In the genomic region with DNA sequence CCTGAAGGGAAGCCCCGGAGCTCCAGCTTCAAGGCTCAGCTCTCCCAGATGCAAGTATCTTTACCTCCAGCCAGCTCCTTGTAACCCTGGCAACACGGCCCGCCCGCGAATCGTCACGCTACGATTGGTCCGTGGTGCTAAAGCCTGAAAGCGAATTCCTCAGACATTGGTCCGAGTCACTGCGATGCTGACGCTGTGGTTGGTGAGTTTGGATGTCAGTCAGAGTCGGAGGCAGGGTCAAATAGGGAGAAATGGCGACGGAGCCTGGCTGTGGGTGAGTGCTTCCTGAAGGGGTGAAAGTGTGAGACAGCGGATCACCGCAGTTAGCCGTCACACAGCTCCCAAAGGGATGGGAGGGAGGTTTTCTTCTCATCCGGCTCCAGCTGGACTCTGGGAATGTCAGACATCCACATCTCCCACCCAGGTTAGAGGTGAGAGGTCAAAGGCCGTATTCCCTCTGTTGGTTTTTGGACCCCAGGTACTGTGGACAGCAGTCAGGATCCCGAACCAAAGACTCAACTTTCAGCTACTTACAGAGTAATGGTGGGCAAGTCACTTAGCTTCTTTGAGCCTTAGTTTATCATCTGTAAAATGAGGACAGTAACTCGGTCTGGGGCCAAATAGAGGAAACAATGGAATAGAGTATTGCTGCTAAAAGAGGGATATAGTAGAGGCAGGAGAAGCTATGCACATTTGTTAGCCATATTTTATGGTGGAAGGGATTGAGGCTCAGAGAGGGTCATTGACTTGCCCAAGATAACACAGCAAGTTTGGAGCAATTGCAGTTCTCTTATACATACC, we compare ENCODE assay signal across 8 cellular contexts. TPM values are rescaled to one million over a fixed set of nuclear protein-coding genes. Genes with fewer than 3 reads are reported as not detected.
DNase-seq lines count a peak whose midpoint lies in the region; ATAC-seq, FAIRE-seq and TF ChIP-seq lines count a peak whose summit lies in the region.

TSS of gene ZSWIM1 (plus strand) at position 240 of the 801 bp plus-strand sequence. CDS start 1,366 bp downstream, outside the sequence.

- peaks cover 14% of the 10 kb centered on the region for H3K79me2 ChIP-seq in MM.1S (ENCODE audit: low read length)
- H3K79me2 ChIP-seq in neural cell (replicated peaks; ENCODE audit: insufficient read depth, low read length), result peaks cover 12% of the 10 kb centered on the region

- H3K9me3 ChIP-seq in MM.1S (replicated peaks; ENCODE audit: insufficient read depth, low read length), result no peaks in the 10 kb centered on the region
- H3K9me3 ChIP-seq in neural cell (ENCODE audit: low read length), result no peaks in the 10 kb centered on the region

- H3K27me3 ChIP-seq in MM.1S (replicated peaks; ENCODE audit: insufficient read depth, low read length) (no peaks in the 10 kb centered on the region), neural cell (ENCODE audit: insufficient read depth, low read depth, low read length) (no peaks in the 10 kb centered on the region)

- no peaks in the 10 kb centered on the region for H3K9me2 ChIP-seq in MM.1S (replicated peaks; ENCODE audit: insufficient read depth, low read length)
- no peaks in the 10 kb centered on the region for H3K9me2 ChIP-seq in neural cell (ENCODE audit: insufficient read depth, low read length)

- peak; percentile 97 for FAIRE-seq in G401.6 (lab: Jason Lieb, UNC)

- H3K9me3 Mint-ChIP-seq in stimulated activated naive CD8-positive, alpha-beta T cell treated with anti-CD3 and anti-CD28 coated beads, Interleukin-15, amount 100 ng/mL, for 72 hours, result no peaks in the 10 kb centered on the region

- H3K9ac ChIP-seq in MM.1S (ENCODE audit: low read length) (peak within 1 kb of the TSS; percentile 75), neural cell (ENCODE audit: low read length) (peak within 1 kb of the TSS; percentile 64)

- peaks cover 56% of the 10 kb centered on the region for H3K4me1 Mint-ChIP-seq in stimulated activated naive CD8-positive, alpha-beta T cell treated with anti-CD3 and anti-CD28 coated beads, Interleukin-15, amount 100 ng/mL, for 72 hours

- peak; percentile 96 for DNase-seq in HCEC 1CT
- peak; percentile 99 for DNase-seq in MM.1S
- peak; percentile 90 for DNase-seq in SHP77 treated with DMSO at 0.1 percent for 48 hours (lab: John Stamatoyannopoulos, UW)
- DNase-seq in activated gamma-delta T cell treated with Interleukin-2 at 50 U/mL for 16 hours, result peak; percentile 98
- peak; percentile 98 to 99 for DNase-seq in foreskin fibroblast
- DNase-seq in stimulated activated naive CD8-positive, alpha-beta T cell treated with anti-CD3 and anti-CD28 coated beads, Interleukin-15, amount 100 ng/mL, for 72 hours, result peak; percentile 98

- peak within 1 kb of the TSS; percentile 90 to 92 for H3K4me3 Mint-ChIP-seq in stimulated activated naive CD8-positive, alpha-beta T cell treated with anti-CD3 and anti-CD28 coated beads, Interleukin-15, amount 100 ng/mL, for 72 hours

- no peaks in the 10 kb centered on the region for H3K27me3 Mint-ChIP-seq in stimulated activated naive CD8-positive, alpha-beta T cell treated with anti-CD3 and anti-CD28 coated beads, Interleukin-15, amount 100 ng/mL, for 72 hours

- TF ChIP-seq CTCF in MM.1S (IDR thresholded peaks at IDR 0.05; ENCODE audit: low read length) (no peak), foreskin fibroblast (IDR thresholded peaks at IDR 0.05; ENCODE audit: low read depth, low read length) (no peak), neural cell (IDR thresholded peaks at IDR 0.05; ENCODE audit: poor library complexity, severe bottlenecking) (peak; percentile 24)

- H4K20me1 ChIP-seq in MM.1S (ENCODE audit: insufficient read depth, low read length) (no peaks in the 10 kb centered on the region), neural cell (ENCODE audit: insufficient read depth) (no peaks in the 10 kb centered on the region)

- no peak for TF ChIP-seq EP300 in neural cell (conservative IDR thresholded peaks at IDR 0.05; ENCODE audit: poor library complexity, severe bottlenecking)

- H3K27ac Mint-ChIP-seq in stimulated activated naive CD8-positive, alpha-beta T cell treated with anti-CD3 and anti-CD28 coated beads, Interleukin-15, amount 100 ng/mL, for 72 hours, result peak within 1 kb of the TSS; percentile 96 to 98

- H3K4me3 ChIP-seq in MM.1S (ENCODE audit: low read length), result peak within 1 kb of the TSS; percentile 91
- H3K4me3 ChIP-seq in foreskin fibroblast (ENCODE audit: low read depth in 1 of 2, low read length in 2 of 2), result peak within 1 kb of the TSS; percentile 74 to 78
- H3K4me3 ChIP-seq in neural cell (ENCODE audit: low read length), result peak within 1 kb of the TSS; percentile 67

- H3K4me2 ChIP-seq in MM.1S (ENCODE audit: low read depth, low read length), result peak within 1 kb of the TSS; percentile 72
- H3K4me2 ChIP-seq in neural cell (ENCODE audit: low read length), result peak within 1 kb of the TSS; percentile 68

- peak within 1 kb of the TSS; percentile 16; the same call in 1 of the 2 replicates for H3K27ac ChIP-seq in MM.1S (ENCODE audit: low read length)
- peak within 1 kb of the TSS; percentile 68 for H3K27ac ChIP-seq in neural cell (ENCODE audit: low read length)

- H2AFZ ChIP-seq in MM.1S (ENCODE audit: low read length), result peak within 1 kb of the TSS; percentile 77
- peak within 1 kb of the TSS; percentile 6 for H2AFZ ChIP-seq in neural cell (ENCODE audit: low read depth, low read length)

- no peaks in the 10 kb centered on the region; the same call in 1 of the 2 replicates for H3F3A ChIP-seq in MM.1S (ENCODE audit: insufficient read depth, low read length)
- H3F3A ChIP-seq in neural cell (ENCODE audit: insufficient read depth, low read length, poor library complexity, severe bottlenecking), result no peaks in the 10 kb centered on the region

- TF ChIP-seq RAD21 in neural cell (conservative IDR thresholded peaks at IDR 0.05), result no peak

- H3K36me3 ChIP-seq in MM.1S (replicated peaks; ENCODE audit: insufficient read depth, low read length) (no peaks in the 10 kb centered on the region), neural cell (ENCODE audit: insufficient read depth, low read length) (no peaks in the 10 kb centered on the region)

- ATAC-seq in stimulated activated naive CD8-positive, alpha-beta T cell treated with anti-CD3 and anti-CD28 coated beads, Interleukin-15, amount 100 ng/mL, for 72 hours, result peak; percentile 98

- H3K4me1 ChIP-seq in MM.1S (ENCODE audit: low read length), result no peaks in the 10 kb centered on the region

TF ChIP-seq in neural cell, 6 proteins besides CTCF, POLR2A, EP300 and RAD21:
- TF ChIP-seq, protein P1, sequence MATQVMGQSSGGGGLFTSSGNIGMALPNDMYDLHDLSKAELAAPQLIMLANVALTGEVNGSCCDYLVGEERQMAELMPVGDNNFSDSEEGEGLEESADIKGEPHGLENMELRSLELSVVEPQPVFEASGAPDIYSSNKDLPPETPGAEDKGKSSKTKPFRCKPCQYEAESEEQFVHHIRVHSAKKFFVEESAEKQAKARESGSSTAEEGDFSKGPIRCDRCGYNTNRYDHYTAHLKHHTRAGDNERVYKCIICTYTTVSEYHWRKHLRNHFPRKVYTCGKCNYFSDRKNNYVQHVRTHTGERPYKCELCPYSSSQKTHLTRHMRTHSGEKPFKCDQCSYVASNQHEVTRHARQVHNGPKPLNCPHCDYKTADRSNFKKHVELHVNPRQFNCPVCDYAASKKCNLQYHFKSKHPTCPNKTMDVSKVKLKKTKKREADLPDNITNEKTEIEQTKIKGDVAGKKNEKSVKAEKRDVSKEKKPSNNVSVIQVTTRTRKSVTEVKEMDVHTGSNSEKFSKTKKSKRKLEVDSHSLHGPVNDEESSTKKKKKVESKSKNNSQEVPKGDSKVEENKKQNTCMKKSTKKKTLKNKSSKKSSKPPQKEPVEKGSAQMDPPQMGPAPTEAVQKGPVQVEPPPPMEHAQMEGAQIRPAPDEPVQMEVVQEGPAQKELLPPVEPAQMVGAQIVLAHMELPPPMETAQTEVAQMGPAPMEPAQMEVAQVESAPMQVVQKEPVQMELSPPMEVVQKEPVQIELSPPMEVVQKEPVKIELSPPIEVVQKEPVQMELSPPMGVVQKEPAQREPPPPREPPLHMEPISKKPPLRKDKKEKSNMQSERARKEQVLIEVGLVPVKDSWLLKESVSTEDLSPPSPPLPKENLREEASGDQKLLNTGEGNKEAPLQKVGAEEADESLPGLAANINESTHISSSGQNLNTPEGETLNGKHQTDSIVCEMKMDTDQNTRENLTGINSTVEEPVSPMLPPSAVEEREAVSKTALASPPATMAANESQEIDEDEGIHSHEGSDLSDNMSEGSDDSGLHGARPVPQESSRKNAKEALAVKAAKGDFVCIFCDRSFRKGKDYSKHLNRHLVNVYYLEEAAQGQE (IDR thresholded peaks at IDR 0.05; ENCODE audit: borderline replicate concordance), result peak; percentile 92
- peak; percentile 81 for TF ChIP-seq MXI1 (conservative IDR thresholded peaks at IDR 0.05; ENCODE audit: poor library complexity, severe bottlenecking)
- no peak for TF ChIP-seq SMC3 (conservative IDR thresholded peaks at IDR 0.05; ENCODE audit: poor library complexity)
- TF ChIP-seq POLR2AphosphoS5 (IDR thresholded peaks at IDR 0.05), result peak; percentile 94
- TF ChIP-seq EZH2 (IDR thresholded peaks at IDR 0.05; ENCODE audit: borderline replicate concordance, insufficient read depth, low read length, poor library complexity, severe bottlenecking), result no peak
- peak; percentile 87 for TF ChIP-seq TAF1 (IDR thresholded peaks at IDR 0.05; ENCODE audit: low read depth)

RNA-seq across cellular contexts. Expression of gene ZSWIM1, which starts in this region (rescaled TPM):
- 3.3 and 5.5 TPM in 2 replicates for polyA plus RNA-seq in neural cell
- 13.6 and 14.2 TPM in 2 replicates for polyA minus RNA-seq in neural cell

Comparison
In these comparisons a context has a peak if more than half of its experiments do, and no peak if none do; other contexts are left out.
1. Peak in every context shown above with its lines: DNase-seq, ATAC-seq, H3K4me3 ChIP-seq and H3K27ac ChIP-seq.